34 cellular contexts compared by ENCODE assay signal in genomic region chr1:63115527-63115926, GRCh38.
"Had no signal": no experiment of that assay in that cellular context is flagged by ENCODE, and none has a peak within 500 bp of the region (broad histone marks: within the 10 kb centered on the region; RNA-seq: fewer than 3 reads in every experiment).

No MANE protein-coding gene starts in this region.

- ATAC-seq: activated CD4-positive, alpha-beta T cell treated with anti-CD3 and anti-CD28 coated beads for 36 hours; activated CD8-positive, alpha-beta T cell treated with anti-CD3 and anti-CD28 coated beads, Interleukin-2, amount 10 ng/mL, durations not matched to agents 7 days and 5 days; activated naive CD4-positive, alpha-beta T cell treated with anti-CD3 and anti-CD28 coated beads, Interleukin-2, amount 50 U/mL, for 72 hours; activated T-cell treated with anti-CD3 and anti-CD28 coated beads, Interleukin-2, amount 50 U/mL, for 72 hours; gastroesophageal sphincter; T-cell had no signal

- H3K4me1 ChIP-seq: ascending aorta, breast epithelium, colonic mucosa, esophagus squamous epithelium, gastroesophageal sphincter had no signal

- H3K27ac ChIP-seq: ascending aorta, breast epithelium, cardiac muscle cell, colonic mucosa, epithelial cell of prostate, esophagus squamous epithelium, gastroesophageal sphincter, WERI-Rb-1 had no signal

- H3K9me3 ChIP-seq: ascending aorta, breast epithelium, colonic mucosa, esophagus squamous epithelium, gastroesophageal sphincter had no signal

- FAIRE-seq: endometrium, endothelial cell of umbilical vein, TTC549 had no signal

- H3K36me3 ChIP-seq: ascending aorta, breast epithelium, cardiac muscle cell, colonic mucosa, esophagus squamous epithelium, gastroesophageal sphincter, WERI-Rb-1 had no signal

- H3K36me3 Mint-ChIP-seq: activated CD4-positive, alpha-beta memory T cell treated with anti-CD3 and anti-CD28 coated beads for 36 hours; activated naive CD4-positive, alpha-beta T cell treated with anti-CD3 and anti-CD28 coated beads, Interleukin-2, amount 10 ng/mL, durations not matched to agents 7 days and 5 days; activated naive CD4-positive, alpha-beta T cell treated with anti-CD3 and anti-CD28 coated beads, Interleukin-2, amount 50 U/mL, for 72 hours; activated naive CD8-positive, alpha-beta T cell treated with anti-CD3 and anti-CD28 coated beads, Interleukin-2, amount 10 ng/mL, durations not matched to agents 7 days and 5 days; brain; T-cell had no signal

- H3K4me1 Mint-ChIP-seq: activated B cell treated with CpG ODN at 0.5 μM for 24 hours; activated CD4-positive, alpha-beta T cell treated with anti-CD3 and anti-CD28 coated beads for 36 hours; activated naive CD4-positive, alpha-beta T cell treated with anti-CD3 and anti-CD28 coated beads, Interleukin-2, amount 10 ng/mL, durations not matched to agents 7 days and 5 days; activated naive CD8-positive, alpha-beta T cell treated with anti-CD3 and anti-CD28 coated beads, Interleukin-2, amount 10 ng/mL, durations not matched to agents 7 days and 5 days; brain; T-cell had no signal

- H3K9me3 Mint-ChIP-seq: activated B cell treated with CpG ODN at 0.5 μM for 24 hours; activated CD4-positive, alpha-beta memory T cell treated with anti-CD3 and anti-CD28 coated beads for 36 hours; activated CD4-positive, alpha-beta T cell treated with anti-CD3 and anti-CD28 coated beads, Interleukin-2, amount 10 ng/mL, durations not matched to agents 24 days and 14 days; activated naive CD4-positive, alpha-beta T cell treated with anti-CD3 and anti-CD28 coated beads, Interleukin-2, amount 10 ng/mL, durations not matched to agents 7 days and 5 days; activated naive CD4-positive, alpha-beta T cell treated with anti-CD3 and anti-CD28 coated beads, Interleukin-2, amount 50 U/mL, for 72 hours; activated naive CD8-positive, alpha-beta T cell treated with anti-CD3 and anti-CD28 coated beads, Interleukin-2, amount 10 ng/mL, durations not matched to agents 7 days and 5 days; activated T-cell treated with anti-CD3 and anti-CD28 coated beads, Interleukin-2, amount 50 U/mL, for 24 hours; activated T-cell treated with anti-CD3 and anti-CD28 coated beads, Interleukin-2, amount 50 U/mL, for 72 hours; brain; T-cell; T-helper 1 cell treated with Interleukin-12 subunit alpha and Interleukin-12 subunit beta and Interleukin-4 antibody, amounts not matched to agents 30 μg/mL and 1 μg/mL, for 36 hours had no signal

- DNase-seq: activated B cell treated with CpG ODN at 0.5 μM for 24 hours; activated CD4-positive, alpha-beta memory T cell treated with anti-CD3 and anti-CD28 coated beads for 36 hours; activated CD4-positive, alpha-beta T cell treated with anti-CD3 and anti-CD28 coated beads for 36 hours; activated CD4-positive, alpha-beta T cell treated with anti-CD3 and anti-CD28 coated beads, Interleukin-2, amount 10 ng/mL, durations not matched to agents 24 days and 14 days; activated CD4-positive, CD25-positive, alpha-beta regulatory T cell treated with anti-CD3 and anti-CD28 coated beads, Interleukin-2, amount 50 U/mL, for 72 hours; activated CD8-positive, alpha-beta memory T cell treated with anti-CD3 and anti-CD28 coated beads, Interleukin-2, amount 50 U/mL, for 48 hours; activated CD8-positive, alpha-beta T cell treated with anti-CD3 and anti-CD28 coated beads, Interleukin-2, amount 10 ng/mL, durations not matched to agents 7 days and 5 days; activated gamma-delta T cell; activated naive CD4-positive, alpha-beta T cell; activated naive CD4-positive, alpha-beta T cell treated with anti-CD3 and anti-CD28 coated beads, Interleukin-2, amount 10 ng/mL, durations not matched to agents 7 days and 5 days; activated naive CD8-positive, alpha-beta T cell treated with anti-CD3 and anti-CD28 coated beads, Interleukin-2, amount 10 ng/mL, durations not matched to agents 7 days and 5 days; activated T-cell treated with anti-CD3 and anti-CD28 coated beads for 4 hours; activated T-cell treated with anti-CD3 and anti-CD28 coated beads, Interleukin-2, amount 50 U/mL, for 24 hours; activated T-cell treated with anti-CD3 and anti-CD28 coated beads, Interleukin-2, amount 50 U/mL, for 72 hours; central memory CD4-positive, alpha-beta T cell; cerebellar nuclear complex; colonic mucosa; effector CD8-positive, alpha-beta T cell; esophagus squamous epithelium; foreskin melanocyte; T-cell; T-helper 9 cell; WERI-Rb-1 had no signal

- H3K4me3 Mint-ChIP-seq: activated B cell treated with CpG ODN at 0.5 μM for 24 hours; activated CD4-positive, alpha-beta memory T cell treated with anti-CD3 and anti-CD28 coated beads for 36 hours; activated CD4-positive, alpha-beta T cell treated with anti-CD3 and anti-CD28 coated beads for 36 hours; activated CD4-positive, alpha-beta T cell treated with anti-CD3 and anti-CD28 coated beads, Interleukin-2, amount 10 ng/mL, durations not matched to agents 24 days and 14 days; activated CD8-positive, alpha-beta T cell treated with anti-CD3 and anti-CD28 coated beads, Interleukin-2, amount 10 ng/mL, durations not matched to agents 7 days and 5 days; activated naive CD4-positive, alpha-beta T cell treated with anti-CD3 and anti-CD28 coated beads, Interleukin-2, amount 10 ng/mL, durations not matched to agents 7 days and 5 days; activated naive CD8-positive, alpha-beta T cell treated with anti-CD3 and anti-CD28 coated beads, Interleukin-2, amount 10 ng/mL, durations not matched to agents 7 days and 5 days; activated T-cell treated with anti-CD3 and anti-CD28 coated beads, Interleukin-2, amount 50 U/mL, for 24 hours; activated T-cell treated with anti-CD3 and anti-CD28 coated beads, Interleukin-2, amount 50 U/mL, for 72 hours; brain; T-cell; T-helper 1 cell treated with Interleukin-12 subunit alpha and Interleukin-12 subunit beta and Interleukin-4 antibody, amounts not matched to agents 30 μg/mL and 1 μg/mL, for 36 hours had no signal

- H3K4me3 ChIP-seq: ascending aorta, breast epithelium, cardiac muscle cell, colonic mucosa, esophagus squamous epithelium, gastroesophageal sphincter had no signal

- H3K27me3 Mint-ChIP-seq: activated naive CD4-positive, alpha-beta T cell treated with anti-CD3 and anti-CD28 coated beads, Interleukin-2, amount 10 ng/mL, durations not matched to agents 7 days and 5 days had no signal

- H3K27ac Mint-ChIP-seq: activated B cell treated with CpG ODN at 0.5 μM for 24 hours; activated CD4-positive, alpha-beta memory T cell treated with anti-CD3 and anti-CD28 coated beads for 36 hours; activated CD4-positive, alpha-beta T cell treated with anti-CD3 and anti-CD28 coated beads for 36 hours; activated CD4-positive, alpha-beta T cell treated with anti-CD3 and anti-CD28 coated beads, Interleukin-2, amount 10 ng/mL, durations not matched to agents 24 days and 14 days; activated CD8-positive, alpha-beta T cell treated with anti-CD3 and anti-CD28 coated beads, Interleukin-2, amount 10 ng/mL, durations not matched to agents 7 days and 5 days; activated naive CD4-positive, alpha-beta T cell treated with anti-CD3 and anti-CD28 coated beads, Interleukin-2, amount 10 ng/mL, durations not matched to agents 7 days and 5 days; activated naive CD4-positive, alpha-beta T cell treated with anti-CD3 and anti-CD28 coated beads, Interleukin-2, amount 50 U/mL, for 72 hours; activated naive CD8-positive, alpha-beta T cell treated with anti-CD3 and anti-CD28 coated beads, Interleukin-2, amount 10 ng/mL, durations not matched to agents 7 days and 5 days; activated T-cell treated with anti-CD3 and anti-CD28 coated beads, Interleukin-2, amount 50 U/mL, for 24 hours; activated T-cell treated with anti-CD3 and anti-CD28 coated beads, Interleukin-2, amount 50 U/mL, for 72 hours; brain; T-cell; T-helper 1 cell treated with Interleukin-12 subunit alpha and Interleukin-12 subunit beta and Interleukin-4 antibody, amounts not matched to agents 30 μg/mL and 1 μg/mL, for 36 hours had no signal

- H3K27me3 ChIP-seq: ascending aorta, breast epithelium, colonic mucosa, gastroesophageal sphincter had no signal
